1 cellular context compared by ENCODE assay signal in genomic region chr6:22298393-22299010, GRCh38.
TF ChIP-seq lines count a peak whose summit lies in the region.

No MANE protein-coding gene starts in this region.

TF ChIP-seq in A549, 52 proteins besides CTCF, POLR2A, EP300 and RAD21 (continued from another document):
- no peak for TF ChIP-seq HMGXB4 (CRISPR knock-in tag; IDR thresholded peaks at IDR 0.05; ENCODE audit: borderline replicate concordance)
- no peak for TF ChIP-seq EHF (CRISPR knock-in tag; IDR thresholded peaks at IDR 0.05)
- TF ChIP-seq REST (IDR thresholded peaks at IDR 0.05) = no peak
- no peak for TF ChIP-seq RCOR1 (IDR thresholded peaks at IDR 0.05; ENCODE audit: low read depth, low read length)
- no peak for TF ChIP-seq GATA3 (IDR thresholded peaks at IDR 0.05; ENCODE audit: borderline replicate concordance)
- no peak for TF ChIP-seq CBX2 (IDR thresholded peaks at IDR 0.05; ENCODE audit: borderline replicate concordance, low read depth)
- no peak for TF ChIP-seq ZFP36 (IDR thresholded peaks at IDR 0.05; ENCODE audit: borderline replicate concordance, partially characterized antibody)
- no peak for TF ChIP-seq BCL3 (IDR thresholded peaks at IDR 0.05)
- no peak for TF ChIP-seq JUN (IDR thresholded peaks at IDR 0.05)
- no peak for TF ChIP-seq PBX3 (IDR thresholded peaks at IDR 0.05)
- TF ChIP-seq MYC (IDR thresholded peaks at IDR 0.05; ENCODE audit: borderline replicate concordance, low read length) = no peak
- TF ChIP-seq FOSL2 (IDR thresholded peaks at IDR 0.05) = no peak
- TF ChIP-seq FOSL2 (CRISPR knock-in tag; IDR thresholded peaks at IDR 0.05) = no peak
